Comparison of ENCODE assay signal across 20 cellular contexts in the genomic region with DNA sequence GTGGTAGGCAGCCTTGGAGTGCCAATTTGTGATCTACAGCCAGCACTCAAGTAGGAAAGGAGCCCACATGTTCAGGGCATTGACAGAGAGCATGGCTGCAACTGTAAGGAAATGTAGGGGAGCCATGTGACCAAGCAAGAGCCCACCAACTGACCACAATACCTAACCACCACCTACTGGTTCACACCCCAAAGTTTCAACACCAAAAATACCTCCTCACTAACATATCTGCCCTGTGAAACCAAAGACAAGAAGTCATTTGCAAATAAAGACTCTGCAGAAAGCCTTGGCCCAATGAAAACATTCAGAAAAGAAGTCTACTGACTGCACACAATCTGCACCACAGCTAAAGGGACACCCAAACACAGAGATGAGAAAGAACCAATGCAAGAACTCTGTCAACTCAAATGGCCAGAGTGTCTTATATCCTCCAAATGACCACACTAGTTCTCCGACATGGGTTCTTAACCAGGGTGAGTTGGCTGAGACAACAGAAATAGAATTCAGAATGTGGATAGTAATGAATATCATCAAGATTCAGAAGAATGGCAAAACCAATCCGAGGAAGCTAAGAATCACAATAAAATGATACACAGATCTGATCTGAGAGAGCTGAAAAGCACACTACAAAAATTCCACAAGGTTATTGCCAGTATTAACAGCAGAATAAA.
DNase-seq lines count a peak whose midpoint lies in the region; ATAC-seq and TF ChIP-seq lines count a peak whose summit lies in the region.
"Had no signal": no experiment of that assay in that cellular context is flagged by ENCODE, and none has a peak within 500 bp of the region (broad histone marks: within the 10 kb centered on the region; RNA-seq: fewer than 3 reads in every experiment).

No MANE protein-coding gene starts in this region.

- TF ChIP-seq POLR2A in GM18505 (IDR thresholded peaks at IDR 0.05; ENCODE audit: borderline replicate concordance, extremely low read depth, insufficient read depth, insufficient read length): no peak

- DNase-seq in GM19240 (ENCODE audit: insufficient read length, low spot score): peak; percentile 5
- DNase-seq in islet precursor cell: no peak
- DNase-seq in NCI-H69 (lab: John Stamatoyannopoulos, UW): no peak
- no peak for DNase-seq in NCI-H748 treated with DMSO at 0.1 percent for 48 hours (lab: John Stamatoyannopoulos, UW)
- DNase-seq: activated CD4-positive, alpha-beta T cell treated with anti-CD3 and anti-CD28 coated beads for 36 hours; activated naive CD4-positive, alpha-beta T cell; CD8-positive, alpha-beta memory T cell; DMS79; heart left ventricle; Karpas-422; NCI-H1436; NCI-H82; nucleus accumbens; retina; stimulated activated CD4-positive, alpha-beta T cell treated with anti-CD3 and anti-CD28 coated beads, Interleukin-12 subunit alpha, Interleukin-12 subunit beta, amount 100 ng/mL, for 4 hours; SW 1271 had no signal

- ATAC-seq in GM18505 (IDR thresholded peaks at IDR 0.05; ENCODE audit: unreplicated experiment) (peak; percentile 53), HG02623 (IDR thresholded peaks at IDR 0.05; ENCODE audit: unreplicated experiment) (peak; percentile 74), HG03521 (IDR thresholded peaks at IDR 0.05; ENCODE audit: unreplicated experiment) (peak; percentile 66), GM18519 (IDR thresholded peaks at IDR 0.05; ENCODE audit: low FRiP score, unreplicated experiment) (no peak)
- ATAC-seq: activated CD4-positive, alpha-beta T cell treated with anti-CD3 and anti-CD28 coated beads for 36 hours; heart left ventricle had no signal
